16 cellular contexts compared by ENCODE assay signal in the genomic region with DNA sequence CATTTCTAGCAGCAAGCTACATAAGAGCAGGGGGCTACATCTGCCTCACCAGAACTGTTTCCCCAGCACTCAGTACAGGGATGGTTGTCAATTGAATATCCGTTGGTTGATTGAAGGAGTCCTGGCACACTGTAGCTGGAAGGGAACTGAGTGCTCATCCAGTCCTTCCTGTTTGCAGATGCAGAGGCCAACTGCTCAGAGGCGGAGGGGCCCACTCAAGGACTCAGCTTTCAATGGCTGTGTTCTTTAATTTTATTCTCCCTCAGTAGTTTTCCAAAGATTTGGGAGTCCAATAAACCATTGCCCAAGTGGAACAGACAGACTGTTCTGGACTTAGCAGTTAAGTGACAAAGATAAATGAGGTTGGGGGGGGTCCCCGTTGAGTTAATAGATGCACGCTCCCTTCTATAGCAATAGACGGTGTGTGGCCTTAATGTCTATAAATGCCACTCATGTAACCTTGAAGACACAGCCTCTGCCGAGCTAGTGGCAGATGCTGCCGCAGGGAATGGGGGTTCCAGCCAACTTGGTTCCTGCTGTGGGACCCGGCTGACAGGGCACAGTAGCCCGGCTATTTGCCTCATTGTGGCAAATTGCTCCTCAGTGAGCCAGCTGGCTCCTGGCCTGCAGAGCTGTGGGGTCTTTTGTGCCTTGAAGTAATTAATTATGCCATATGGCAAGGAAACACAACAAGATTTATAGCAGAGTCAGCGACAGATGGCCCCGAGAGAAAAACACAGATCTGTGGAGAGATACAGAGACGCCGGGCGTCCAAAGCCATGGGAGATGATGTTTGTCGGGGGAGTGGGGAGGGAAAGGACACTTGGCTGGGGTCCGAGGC.
A peak's percentile ranks its signal among the peaks of the same experiment; 100 is the strongest.
DNase-seq lines count a peak whose midpoint lies in the region; ATAC-seq and TF ChIP-seq lines count a peak whose summit lies in the region.
"Had no signal": no experiment of that assay in that cellular context is flagged by ENCODE, and none has a peak within 500 bp of the region (broad histone marks: within the 10 kb centered on the region; RNA-seq: fewer than 3 reads in every experiment).

No MANE protein-coding gene starts in this region.

- no peaks in the 10 kb centered on the region for H3K27me3 ChIP-seq in CD4-positive, alpha-beta T cell (ENCODE audit: control insufficient read depth, insufficient read depth, low read length)
- peaks cover 0 to 2% (median 0%) of the 10 kb centered on the region in 3 donors for H3K27me3 ChIP-seq in psoas muscle (ENCODE audit: insufficient read depth in 3 of 3, low read length in 2 of 3)
- H3K27me3 ChIP-seq: hepatocyte, pancreas had no signal

- peak overlapping the region; percentile 52 to 65 (median 61) for H3K27ac Mint-ChIP-seq in nephron
- H3K27ac Mint-ChIP-seq in CD4-positive, alpha-beta T cell: no peak overlapping the region
- no peak overlapping the region for H3K27ac Mint-ChIP-seq in activated naive CD4-positive, alpha-beta T cell treated with anti-CD3 and anti-CD28 coated beads for 36 hours
- H3K27ac Mint-ChIP-seq: memory B cell had no signal

- H3K4me3 Mint-ChIP-seq in nephron: peak overlapping the region in 1 of 3 experiments; percentile 28
- H3K4me3 Mint-ChIP-seq in CD4-positive, alpha-beta T cell: no peak overlapping the region
- H3K4me3 Mint-ChIP-seq in activated naive CD4-positive, alpha-beta T cell treated with anti-CD3 and anti-CD28 coated beads for 36 hours: no peak overlapping the region
- H3K4me3 Mint-ChIP-seq: memory B cell had no signal

- DNase-seq in DMS 273 treated with DMSO at 0.1 percent for 48 hours (lab: John Stamatoyannopoulos, UW) (peak; percentile 96), NCI-H2171 treated with DMSO at 0.1 percent for 48 hours (lab: John Stamatoyannopoulos, UW) (peak; percentile 98), amygdala (lab: John Stamatoyannopoulos, UW) (peak in 46 of 56 donors; percentile 13 to 85 (median 48)), psoas muscle (no peak), AML-193 (lab: John Stamatoyannopoulos, UW) (no peak)
- no peak for DNase-seq in CD4-positive, alpha-beta T cell
- DNase-seq in activated naive CD4-positive, alpha-beta T cell treated with anti-CD3 and anti-CD28 coated beads for 36 hours: no peak
- DNase-seq: activated CD4-positive, alpha-beta T cell treated with anti-CD3 and anti-CD28 coated beads for 48 hours; brain microvascular endothelial cell; NCI-H526 treated with DMSO at 0.1 percent for 48 hours; stimulated activated CD4-positive, alpha-beta T cell treated with anti-CD3 and anti-CD28 coated beads, Interleukin-4, amount 100 ng/mL, for 1 hour; stimulated activated naive CD4-positive, alpha-beta T cell treated with Interleukin-2 at 50 U/mL for 16 hours had no signal

- WGBS in psoas muscle, 3 donors: 28 to 45% (median 36%) methylated on average over 16 of the region's 16 CpGs

- H3K9me3 Mint-ChIP-seq in nephron: no peaks in the 10 kb centered on the region
- H3K9me3 Mint-ChIP-seq in CD4-positive, alpha-beta T cell: peaks cover 3% of the 10 kb centered on the region
- H3K9me3 Mint-ChIP-seq in activated naive CD4-positive, alpha-beta T cell treated with anti-CD3 and anti-CD28 coated beads for 36 hours: peaks cover 3% of the 10 kb centered on the region
- H3K9me3 Mint-ChIP-seq: memory B cell had no signal

- no peak overlapping the region for H3K4me3 ChIP-seq in psoas muscle
- H3K4me3 ChIP-seq: hepatocyte, pancreas had no signal

- TF ChIP-seq CTCF in nephron (IDR thresholded peaks at IDR 0.05; ENCODE audit: unreplicated experiment in 3 of 3) (no peak), psoas muscle (IDR thresholded peaks at IDR 0.05) (no peak)
- TF ChIP-seq CTCF in CD4-positive, alpha-beta T cell (IDR thresholded peaks at IDR 0.05): no peak

- peaks cover 6% of the 10 kb centered on the region for H3K4me1 ChIP-seq in psoas muscle

- H3K36me3 ChIP-seq in psoas muscle (ENCODE audit: insufficient read depth in 1 of 2, low read depth in 1 of 2): peaks cover 0 to 3% of the 10 kb centered on the region in 2 donors
- H3K36me3 ChIP-seq: brain microvascular endothelial cell, pancreas had no signal

- peaks cover 68% of the 10 kb centered on the region for H3K4me1 Mint-ChIP-seq in nephron
- no peaks in the 10 kb centered on the region for H3K4me1 Mint-ChIP-seq in CD4-positive, alpha-beta T cell (ENCODE audit: low read depth)
- H3K4me1 Mint-ChIP-seq in activated naive CD4-positive, alpha-beta T cell treated with anti-CD3 and anti-CD28 coated beads for 36 hours (ENCODE audit: low read depth): peaks cover 2% of the 10 kb centered on the region

- H3K27me3 Mint-ChIP-seq in nephron (ENCODE audit: low read depth): peaks cover 11% of the 10 kb centered on the region
- peaks cover 25% of the 10 kb centered on the region for H3K27me3 Mint-ChIP-seq in CD4-positive, alpha-beta T cell
- no peaks in the 10 kb centered on the region for H3K27me3 Mint-ChIP-seq in activated naive CD4-positive, alpha-beta T cell treated with anti-CD3 and anti-CD28 coated beads for 36 hours (ENCODE audit: low read depth)
- H3K27me3 Mint-ChIP-seq: memory B cell had no signal

- intact Hi-C loops in CD4-positive, alpha-beta T cell (cut with DNase I, micrococcal nuclease): no loop called here
- intact Hi-C loops in activated naive CD4-positive, alpha-beta T cell treated with anti-CD3 and anti-CD28 coated beads for 36 hours (cut with micrococcal nuclease): no loop called here
- intact Hi-C loops in psoas muscle (cut with DNase I): no loop called here

- ATAC-seq in CD4-positive, alpha-beta T cell (ENCODE audit: poor library complexity): no peak
- no peak for ATAC-seq in psoas muscle

- H3K9me3 ChIP-seq in CD4-positive, alpha-beta T cell (ENCODE audit: control insufficient read depth, low read length): peaks cover 4% of the 10 kb centered on the region
- no peaks in the 10 kb centered on the region for H3K9me3 ChIP-seq in psoas muscle
- H3K9me3 ChIP-seq: pancreas had no signal

- POLR2A ChIA-PET in CD4-positive, alpha-beta T cell (lab: Charles Lee): no interaction called here

- CTCF ChIA-PET in CD4-positive, alpha-beta T cell (lab: Charles Lee): no interaction called here
- CTCF ChIA-PET in activated naive CD4-positive, alpha-beta T cell treated with anti-CD3 and anti-CD28 coated beads for 36 hours (lab: Charles Lee): no interaction called here

- H3K27ac ChIP-seq in CD4-positive, alpha-beta T cell (ENCODE audit: low read depth, low read length): no peak overlapping the region
- H3K27ac ChIP-seq in psoas muscle: no peak overlapping the region
- H3K27ac ChIP-seq: brain microvascular endothelial cell, hepatocyte had no signal

- peaks cover 66% of the 10 kb centered on the region for H3K36me3 Mint-ChIP-seq in nephron (ENCODE audit: low read depth)
- peaks cover 13% of the 10 kb centered on the region for H3K36me3 Mint-ChIP-seq in CD4-positive, alpha-beta T cell (ENCODE audit: low read depth)
- H3K36me3 Mint-ChIP-seq in activated naive CD4-positive, alpha-beta T cell treated with anti-CD3 and anti-CD28 coated beads for 36 hours (ENCODE audit: low read depth): peaks cover 22% of the 10 kb centered on the region

Comparison
In these comparisons a context has a peak if more than half of its experiments do, and no peak if none do; other contexts are left out.
1. DNase-seq: peak in DMS 273 treated with DMSO at 0.1 percent for 48 hours (single experiment), NCI-H2171 treated with DMSO at 0.1 percent for 48 hours (single experiment) and amygdala (46 of 56); none in CD4-positive, alpha-beta T cell (0 of 10), activated naive CD4-positive, alpha-beta T cell treated with anti-CD3 and anti-CD28 coated beads for 36 hours (single experiment), psoas muscle (0 of 2) and AML-193 (0 of 2).
2. H3K27ac Mint-ChIP-seq: peak in nephron (3 of 3); none in CD4-positive, alpha-beta T cell (single experiment) and activated naive CD4-positive, alpha-beta T cell treated with anti-CD3 and anti-CD28 coated beads for 36 hours (single experiment).